Comparison of ENCODE assay signal across 8 cellular contexts in the genomic region with DNA sequence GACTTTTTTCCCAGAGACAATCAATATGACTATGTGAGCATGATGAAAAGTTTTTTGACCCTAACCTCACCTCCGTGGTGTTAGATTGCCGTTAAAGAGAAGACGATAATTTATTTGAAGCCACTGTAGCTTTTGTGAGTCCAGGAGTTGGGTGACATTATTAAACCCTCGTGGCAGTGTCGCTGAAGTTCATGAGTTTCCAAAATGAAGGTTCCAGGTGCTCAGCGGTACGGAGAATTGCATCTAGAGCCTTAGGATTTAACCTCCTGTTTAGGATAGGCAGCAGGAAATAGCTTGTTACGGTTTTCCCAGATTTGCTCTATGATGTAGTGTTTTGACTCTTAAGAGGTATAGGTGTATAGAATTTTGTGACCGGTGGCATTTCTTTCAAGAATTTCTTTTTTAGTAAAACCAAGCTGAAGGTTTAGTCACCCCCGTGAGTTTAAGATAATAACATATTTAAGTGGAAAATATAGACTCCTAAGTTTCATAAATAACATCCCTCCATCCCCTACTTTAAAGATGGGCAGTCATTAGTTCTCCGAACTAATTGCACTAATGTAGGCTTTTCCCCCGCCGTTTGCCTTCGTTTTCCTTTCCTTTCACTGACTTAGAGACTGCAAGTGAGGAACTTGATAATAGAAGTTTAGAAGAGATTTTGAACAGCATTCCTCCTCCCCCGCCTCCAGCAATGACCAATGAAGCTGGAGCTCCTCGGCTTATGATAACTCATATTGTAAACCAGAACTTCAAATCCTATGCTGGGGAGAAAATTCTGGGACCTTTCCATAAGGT. TPM values are rescaled to one million over a fixed set of nuclear protein-coding genes. Genes with fewer than 3 reads are reported as not detected.
DNase-seq lines count a peak whose midpoint lies in the region; ATAC-seq and TF ChIP-seq lines count a peak whose summit lies in the region.

No MANE protein-coding gene starts in this region.

- H3K36me3 ChIP-seq in DOHH2 (ENCODE audit: control insufficient read depth, low read length) (peaks cover 70% of the 10 kb centered on the region), KMS-11 (ENCODE audit: insufficient read depth) (peaks cover 43% of the 10 kb centered on the region)

- H3K9ac ChIP-seq in KMS-11: peak overlapping the region; percentile 99

- peaks cover 35% of the 10 kb centered on the region for H3F3A ChIP-seq in DOHH2 (ENCODE audit: control insufficient read depth, insufficient read depth)

- H3K4me1 ChIP-seq in DOHH2 (ENCODE audit: control insufficient read depth, low read length): peaks cover 60% of the 10 kb centered on the region
- H3K4me1 ChIP-seq in KMS-11 (ENCODE audit: low read depth, poor library complexity, severe bottlenecking): peaks cover 38% of the 10 kb centered on the region

- no peak overlapping the region for H2AFZ ChIP-seq in KMS-11 (ENCODE audit: low read depth)

- H3K9me3 ChIP-seq in DOHH2 (ENCODE audit: control insufficient read depth, insufficient read depth, low read length): no peaks in the 10 kb centered on the region

- peak overlapping the region; percentile 87 for H3K27ac ChIP-seq in DOHH2 (ENCODE audit: low read depth, low read length)
- peak overlapping the region; percentile 99 for H3K27ac ChIP-seq in KMS-11

- H3K9me2 ChIP-seq in DOHH2 (replicated peaks; ENCODE audit: control insufficient read depth, low read length): no peaks in the 10 kb centered on the region

- peaks cover 99% of the 10 kb centered on the region for H3K79me2 ChIP-seq in DOHH2 (ENCODE audit: control insufficient read depth, low read length)
- H3K79me2 ChIP-seq in KMS-11 (ENCODE audit: insufficient read depth, low read depth): peaks cover 93% of the 10 kb centered on the region

- in situ Hi-C loops in GM13977 (cut with MboI; ENCODE audit: low pct_unique_long_range_greater_than_20kb, low sequenced_read_pairs, unreplicated experiment): no loop called here

- H4K20me1 ChIP-seq in DOHH2 (ENCODE audit: control insufficient read depth, insufficient read depth, low read depth, low read length): peaks cover 55% of the 10 kb centered on the region
- peaks cover 45% of the 10 kb centered on the region for H4K20me1 ChIP-seq in KMS-11 (ENCODE audit: insufficient read depth)

- TF ChIP-seq CTCF in DOHH2 (IDR thresholded peaks at IDR 0.05; ENCODE audit: low read depth, low read length, poor library complexity, severe bottlenecking) (no peak), KMS-11 (conservative IDR thresholded peaks at IDR 0.05; ENCODE audit: low read depth, low read length) (no peak), GM20000 (IDR thresholded peaks at IDR 0.05; ENCODE audit: extremely low read depth, missing control alignments) (no peak), GM13977 (IDR thresholded peaks at IDR 0.05; ENCODE audit: extremely low read depth, insufficient read depth, missing control alignments) (no peak)

- H3K4me2 ChIP-seq in DOHH2 (ENCODE audit: low read length) (peak overlapping the region; percentile 78), KMS-11 (peak overlapping the region; percentile 95)

- no peaks in the 10 kb centered on the region for H3K27me3 ChIP-seq in DOHH2 (ENCODE audit: control insufficient read depth, low read length)
- H3K27me3 ChIP-seq in KMS-11 (ENCODE audit: insufficient read depth, low read depth): no peaks in the 10 kb centered on the region

- H3K4me3 ChIP-seq in DOHH2 (ENCODE audit: low read length) (peak overlapping the region; percentile 91), KMS-11 (IDR thresholded peaks at IDR 0.05; ENCODE audit: insufficient read depth, low read depth, low read length) (peak overlapping the region; percentile 47)

- DNase-seq in UCSD-AML1 (lab: John Stamatoyannopoulos, UW; ENCODE audit: unreplicated experiment) (peak; percentile 13), fibroblast of the conjunctiva (ENCODE audit: low read depth) (peak; percentile 33), renal cortical epithelial cell (ENCODE audit: low read depth) (peak; percentile 51), GM20000 (ENCODE audit: low spot score) (no peak), GM13977 (ENCODE audit: low spot score) (no peak)

- no peak for ATAC-seq in GM21717 (IDR thresholded peaks at IDR 0.05; ENCODE audit: unreplicated experiment)

RNA-seq across cellular contexts. Expression of a gene that starts 2.0 kb away (rescaled TPM):
- 32.3 and 39.8 TPM in 2 replicates for total RNA-seq in renal cortical epithelial cell

RNA-seq across cellular contexts. Expression of a gene that starts 2.5 kb away (rescaled TPM):
- 66.2 and 81.8 TPM in 2 replicates for total RNA-seq in renal cortical epithelial cell

RNA-seq across cellular contexts. Expression of a gene that starts 48.1 kb away (rescaled TPM):
- 18.8 and 35.3 TPM in 2 replicates for total RNA-seq in renal cortical epithelial cell

Comparison
In these comparisons a context has a peak if more than half of its experiments do, and no peak if none do; other contexts are left out.
1. DNase-seq: peak in UCSD-AML1 (single experiment), fibroblast of the conjunctiva (single experiment) and renal cortical epithelial cell (single experiment); none in GM20000 (single experiment) and GM13977 (single experiment).